21 cellular contexts compared by ENCODE assay signal in the genomic region with DNA sequence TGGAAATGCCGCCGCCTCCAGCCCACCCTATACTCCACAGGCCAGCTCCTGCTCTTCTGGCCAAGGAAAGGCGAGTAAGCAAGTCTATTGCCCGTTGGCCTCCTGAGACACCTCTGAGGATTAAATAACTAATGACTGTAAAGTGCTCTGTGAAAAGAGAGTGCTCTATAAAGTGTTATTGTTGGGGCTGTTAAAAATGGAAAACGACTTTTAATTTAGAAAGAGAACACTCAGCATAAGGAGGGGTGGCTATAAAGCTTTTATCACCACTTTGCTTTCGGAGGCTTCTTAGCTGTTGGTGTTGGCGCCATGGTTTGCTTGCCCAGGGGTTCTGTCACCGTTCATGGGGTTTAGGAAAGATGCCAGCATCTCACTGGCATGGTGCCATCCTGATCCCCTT.
DNase-seq lines count a peak whose midpoint lies in the region; ATAC-seq, FAIRE-seq and TF ChIP-seq lines count a peak whose summit lies in the region.
"Had no signal": no experiment of that assay in that cellular context is flagged by ENCODE, and none has a peak within 500 bp of the region (broad histone marks: within the 10 kb centered on the region; RNA-seq: fewer than 3 reads in every experiment).

No MANE protein-coding gene starts in this region.

- no peaks in the 10 kb centered on the region for H3K4me1 Mint-ChIP-seq in CD4-positive, alpha-beta memory T cell

- no peaks in the 10 kb centered on the region for H3K36me3 Mint-ChIP-seq in CD4-positive, alpha-beta memory T cell
- H3K36me3 Mint-ChIP-seq: CD8-positive, alpha-beta T cell had no signal

- no peak overlapping the region for H3K4me3 Mint-ChIP-seq in CD4-positive, alpha-beta memory T cell
- H3K4me3 Mint-ChIP-seq: CD8-positive, alpha-beta T cell had no signal

- H3K27me3 ChIP-seq in CD4-positive, alpha-beta memory T cell (ENCODE audit: insufficient read depth, low read length) = no peaks in the 10 kb centered on the region
- no peaks in the 10 kb centered on the region for H3K27me3 ChIP-seq in pancreas
- H3K27me3 ChIP-seq: BLaER1, MG63 had no signal

- H3K4me3 ChIP-seq in CD4-positive, alpha-beta memory T cell (ENCODE audit: low read length in 2 of 2) = no peak overlapping the region
- H3K4me3 ChIP-seq in pancreas = no peak overlapping the region
- H3K4me3 ChIP-seq: A549, BLaER1, MG63 had no signal

- CTCF ChIA-PET in CD4-positive, alpha-beta memory T cell (lab: Charles Lee; ENCODE audit: partially characterized antibody) = no interaction called here

- POLR2A ChIA-PET in CD4-positive, alpha-beta memory T cell (lab: Charles Lee; ENCODE audit: partially characterized antibody) = no interaction called here

- ATAC-seq in GM21786 (IDR thresholded peaks at IDR 0.05; ENCODE audit: unreplicated experiment) = no peak
- ATAC-seq in pancreas = no peak
- ATAC-seq: A549; CD8-positive, alpha-beta T cell; PC-3 had no signal

- FAIRE-seq in pancreas (lab: Jason Lieb, UNC) = no peak
- FAIRE-seq: A549 had no signal

- DNase-seq in DMS153 treated with DMSO at 0.1 percent for 48 hours (lab: John Stamatoyannopoulos, UW; ENCODE audit: unreplicated experiment) (peak; percentile 76), NCI-H1092 (lab: John Stamatoyannopoulos, UW) (peak; percentile 39), NCI-H187 treated with DMSO at 0.1 percent for 48 hours (lab: John Stamatoyannopoulos, UW) (peak; percentile 66), NCI-H69 (lab: John Stamatoyannopoulos, UW) (peak; percentile 50), pancreas (no peak)
- no peak for DNase-seq in CD4-positive, alpha-beta memory T cell
- DNase-seq: CD8-positive, alpha-beta T cell; HCEC 1CT; Kasumi-1; MG63; NCI-H1048; NCI-H2171; NCI-H446 treated with DMSO at 0.1 percent for 48 hours; NCI-H82; PC-3; RPMI8226; SIG-M5; T1000 had no signal

- no peaks in the 10 kb centered on the region for H3K9me3 ChIP-seq in CD4-positive, alpha-beta memory T cell (ENCODE audit: control insufficient read depth in 1 of 2, low read length in 2 of 2)
- no peaks in the 10 kb centered on the region for H3K9me3 ChIP-seq in pancreas
- H3K9me3 ChIP-seq: MG63 had no signal

- no peaks in the 10 kb centered on the region for H3K36me3 ChIP-seq in CD4-positive, alpha-beta memory T cell (ENCODE audit: insufficient read depth, low read length)
- no peaks in the 10 kb centered on the region for H3K36me3 ChIP-seq in pancreas
- H3K36me3 ChIP-seq: BLaER1, MG63 had no signal

- no peak overlapping the region for H3K27ac ChIP-seq in CD4-positive, alpha-beta memory T cell (ENCODE audit: low read depth, low read length)
- no peak overlapping the region for H3K27ac ChIP-seq in pancreas
- H3K27ac ChIP-seq: A549, BLaER1 had no signal

- H3K27me3 Mint-ChIP-seq in CD4-positive, alpha-beta memory T cell = peaks cover 0 to 1% of the 10 kb centered on the region in 2 donors

- TF ChIP-seq CTCF in pancreas (IDR thresholded peaks at IDR 0.05) = no peak

- H3K27ac Mint-ChIP-seq in CD4-positive, alpha-beta memory T cell = no peak overlapping the region
- H3K27ac Mint-ChIP-seq: CD8-positive, alpha-beta T cell had no signal

- no peaks in the 10 kb centered on the region for H3K4me1 ChIP-seq in CD4-positive, alpha-beta memory T cell (ENCODE audit: insufficient read depth, low read length)
- H3K4me1 ChIP-seq in pancreas = no peaks in the 10 kb centered on the region
- H3K4me1 ChIP-seq: A549, BLaER1 had no signal

- intact Hi-C loops in CD4-positive, alpha-beta memory T cell (cut with micrococcal nuclease) = no loop called here
- intact Hi-C loops in pancreas (cut with DNase I) = no loop called here

- WGBS in pancreas, 2 donors = 89 to 91% methylated on average over 8 of the region's 8 CpGs

- H3K9me3 Mint-ChIP-seq in CD4-positive, alpha-beta memory T cell = peaks cover 0 to 17% (median 4%) of the 10 kb centered on the region in 8 donors

Comparison
In these comparisons a context has a peak if more than half of its experiments do, and no peak if none do; other contexts are left out.
1. DNase-seq: peak in DMS153 treated with DMSO at 0.1 percent for 48 hours (single experiment), NCI-H1092 (single experiment), NCI-H187 treated with DMSO at 0.1 percent for 48 hours (single experiment) and NCI-H69 (single experiment); none in CD4-positive, alpha-beta memory T cell (0 of 5) and pancreas (0 of 6).